Comparison of ENCODE assay signal across 13 cellular contexts in the genomic region with DNA sequence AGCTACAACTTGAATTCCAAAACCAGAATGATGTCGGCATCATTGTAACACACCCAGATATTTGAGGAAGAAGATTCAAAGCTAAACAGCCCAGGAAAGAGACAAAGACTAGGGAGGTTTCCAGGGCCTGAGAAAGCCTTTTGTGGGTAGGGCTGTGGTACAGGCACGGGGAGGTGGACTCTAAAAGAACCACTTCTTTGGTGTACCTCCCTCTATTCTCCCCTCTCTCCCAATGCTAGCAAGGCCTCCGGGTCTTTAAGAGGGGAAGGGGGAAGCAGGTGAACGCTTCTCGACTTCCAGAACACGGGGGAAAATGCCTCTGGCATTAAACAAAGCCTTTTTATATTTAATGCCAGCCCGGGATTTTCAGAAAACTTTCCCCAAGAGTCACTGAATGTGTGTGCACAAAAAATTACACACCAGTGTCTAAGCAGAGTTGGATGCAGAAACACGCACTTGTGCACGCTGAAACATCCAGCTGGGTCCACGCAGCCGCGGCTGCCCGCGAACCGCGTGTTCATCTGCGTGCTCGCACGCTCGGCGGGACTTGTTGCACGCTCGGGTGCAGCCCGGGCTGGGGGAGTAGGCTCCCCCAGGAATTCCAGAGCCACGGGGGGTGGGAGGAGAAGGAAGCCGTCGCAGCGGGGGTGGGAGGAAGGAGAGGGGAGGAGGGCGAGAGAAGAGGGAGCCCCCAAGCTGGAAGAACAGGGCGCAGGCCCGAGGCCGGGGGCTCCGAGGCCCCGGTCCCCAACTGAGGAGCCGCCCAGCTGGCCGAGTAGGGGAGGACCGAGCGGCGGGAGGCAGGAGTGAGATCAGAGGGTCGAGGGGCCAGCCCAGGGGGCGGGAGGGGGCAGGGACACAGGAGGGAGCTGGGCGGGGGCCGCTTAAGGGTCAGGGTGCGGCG. TPM values are rescaled to one million over a fixed set of nuclear protein-coding genes. Genes with fewer than 3 reads are reported as not detected.
A peak's percentile ranks its signal among the peaks of the same experiment; 100 is the strongest.
DNase-seq lines count a peak whose midpoint lies in the region; TF ChIP-seq lines count a peak whose summit lies in the region.
"Had no signal": no experiment of that assay in that cellular context is flagged by ENCODE, and none has a peak within 500 bp of the region (broad histone marks: within the 10 kb centered on the region; RNA-seq: fewer than 3 reads in every experiment).

No MANE protein-coding gene starts in this region.

- no peak overlapping the region for H3K4ac ChIP-seq in neuronal stem cell (ENCODE audit: low read length)

- 40% methylated on average over 26 of the region's 45 CpGs for WGBS in mammary epithelial cell (ENCODE audit: low coverage, missing lambda C conversion rate)
- WGBS in neuronal stem cell (ENCODE audit: extremely low coverage in 2 of 2, insufficient read length in 2 of 2, insufficient replicate concordance in 1 of 2), 2 donors = no CpG with 5 or more reads among the region's 45 CpGs

- H3K4me2 ChIP-seq in mammary epithelial cell (ENCODE audit: insufficient read depth, low read depth, low read length) (no peak overlapping the region), neuronal stem cell (ENCODE audit: insufficient read depth, low read length, poor library complexity, severe bottlenecking) (peak overlapping the region; percentile 54)

- H3K27ac ChIP-seq in breast epithelium (peak overlapping the region; percentile 25 to 68), mammary epithelial cell (ENCODE audit: insufficient read depth, low read depth, low read length) (no peak overlapping the region), right atrium auricular region (no peak overlapping the region), neuronal stem cell (replicated peaks; ENCODE audit: low read length) (peak overlapping the region; percentile 52), vagina (peak overlapping the region; percentile 53)

- peak overlapping the region; percentile 41 for H4K91ac ChIP-seq in neuronal stem cell (ENCODE audit: low read depth, low read length, poor library complexity)

- H4K8ac ChIP-seq in neuronal stem cell (ENCODE audit: low read depth, low read length) = no peak overlapping the region

- H3K4me1 ChIP-seq in breast epithelium (peaks cover 0 to 9% of the 10 kb centered on the region in 2 donors), mammary epithelial cell (ENCODE audit: insufficient read depth, low read length) (no peaks in the 10 kb centered on the region), right atrium auricular region (peaks cover 0 to 12% of the 10 kb centered on the region in 2 donors), neuronal stem cell (ENCODE audit: control insufficient read depth in 2 of 2, insufficient read depth in 1 of 2, low read depth in 1 of 2, low read length in 2 of 2) (peaks cover 12% of the 10 kb centered on the region in 2 donors), vagina (peaks cover 15% of the 10 kb centered on the region)

- H2BK15ac ChIP-seq in neuronal stem cell (ENCODE audit: low read length) = peak overlapping the region; percentile 89

- H3K18ac ChIP-seq in neuronal stem cell (ENCODE audit: low read length) = peak overlapping the region; percentile 96

- H3K23ac ChIP-seq in neuronal stem cell (ENCODE audit: low read depth, low read length, poor library complexity) = no peak overlapping the region

- no TSS peak for BruUV-seq in mammary epithelial cell (replicated peaks; lab: Mats Ljungman, UMichigan)

- H3K14ac ChIP-seq in neuronal stem cell (ENCODE audit: low read length) = no peak overlapping the region

- TF ChIP-seq POLR2A in breast epithelium (IDR thresholded peaks at IDR 0.05) (no peak), vagina (IDR thresholded peaks at IDR 0.05) (no peak)

- no peak overlapping the region for H3K9ac ChIP-seq in mammary epithelial cell (ENCODE audit: insufficient read depth, low read length)
- peak overlapping the region; percentile 45 for H3K9ac ChIP-seq in neuronal stem cell (ENCODE audit: low read depth, low read length, poor library complexity)

- no peaks in the 10 kb centered on the region for H3K79me1 ChIP-seq in neuronal stem cell (ENCODE audit: low read depth, low read length)

- no peaks in the 10 kb centered on the region for H4K20me1 ChIP-seq in mammary epithelial cell (ENCODE audit: insufficient read depth, low read length)

- no peaks in the 10 kb centered on the region for H3K36me3 ChIP-seq in breast epithelium
- no peaks in the 10 kb centered on the region for H3K36me3 ChIP-seq in mammary epithelial cell (ENCODE audit: insufficient read depth, low read length)
- H3K36me3 ChIP-seq in right atrium auricular region = no peaks in the 10 kb centered on the region
- H3K36me3 ChIP-seq in neuronal stem cell (replicated peaks in 1 of 2; ENCODE audit: control insufficient read depth in 2 of 2, insufficient read depth in 2 of 2, low read length in 2 of 2) = no peaks in the 10 kb centered on the region
- no peaks in the 10 kb centered on the region for H3K36me3 ChIP-seq in vagina
- H3K36me3 ChIP-seq: spleen had no signal

- H2AK5ac ChIP-seq in neuronal stem cell (ENCODE audit: low read depth, low read length) = peak overlapping the region; percentile 80

- CTCF ChIA-PET in mammary epithelial cell (lab: Charles Lee; ENCODE audit: low non-redundant PET) = interaction anchor here (0.6 to 0.7 kb wide), 2 partner anchors 20 to 149 kb away, joined by 3 to 4 read pairs; a partner anchor contains a TSS

- no peak overlapping the region for H2BK5ac ChIP-seq in neuronal stem cell (ENCODE audit: low read length)

- no peak overlapping the region for H2BK12ac ChIP-seq in neuronal stem cell (ENCODE audit: low read length)

- H3K79me2 ChIP-seq in mammary epithelial cell (ENCODE audit: insufficient read depth, low read length) = no peaks in the 10 kb centered on the region

- peak overlapping the region; percentile 27 to 66 (median 50) for H3K4me3 ChIP-seq in breast epithelium
- H3K4me3 ChIP-seq in mammary epithelial cell (replicated peaks in 1 of 3; ENCODE audit: insufficient read depth in 1 of 3, low read depth in 2 of 3, low read length in 3 of 3) = no peak overlapping the region
- peak overlapping the region; percentile 13 to 53 for H3K4me3 ChIP-seq in right atrium auricular region
- H3K4me3 ChIP-seq in neuronal stem cell (ENCODE audit: low read length in 2 of 2) = peak overlapping the region in 1 of 2 donors; percentile 55
- peak overlapping the region; percentile 41 to 50 for H3K4me3 ChIP-seq in vagina

- intact Hi-C loops in breast epithelium (cut with DNase I; ENCODE audit: low total_unique reads) = no loop called here
- intact Hi-C loops in mammary epithelial cell (cut with micrococcal nuclease) = loop anchor here (5.0 kb wide), 1 partner anchor 469 kb away; no protein-coding TSS in a partner anchor
- intact Hi-C loops in vagina (cut with DNase I) = no loop called here

- H2AFZ ChIP-seq in mammary epithelial cell (ENCODE audit: low read depth, low read length) = no peak overlapping the region
- H2AFZ ChIP-seq in neuronal stem cell (ENCODE audit: low read length) = peak overlapping the region; percentile 88

- no peak for DNase-seq in breast epithelium (ENCODE audit: low spot score in 2 of 2)
- DNase-seq in mammary epithelial cell = no peak
- no peak for DNase-seq in right atrium auricular region (ENCODE audit: low spot score)
- peak; percentile 36 for DNase-seq in neuronal stem cell (ENCODE audit: low spot score)
- DNase-seq in vagina (ENCODE audit: extremely low spot score in 2 of 2) = no peak
- DNase-seq in NCI-H1417 treated with DMSO at 0.1 percent for 48 hours (lab: John Stamatoyannopoulos, UW) = no peak
- DNase-seq in SW 1271 (lab: John Stamatoyannopoulos, UW) = no peak
- no peak for DNase-seq in activated CD4-positive, alpha-beta T cell treated with anti-CD3 and anti-CD28 coated beads, Interleukin-2, amount 50 U/mL, for 4 hours
- DNase-seq: activated CD4-positive, CD25-positive, alpha-beta regulatory T cell; MV-4-11; SIG-M5 had no signal

- dilution Hi-C loops in mammary epithelial cell (cut with HindIII; ENCODE audit: low sequenced_read_pairs) = no loop called here

- no peak overlapping the region for H2BK120ac ChIP-seq in neuronal stem cell (ENCODE audit: low read depth, low read length)

- in situ Hi-C loops in mammary epithelial cell (cut with MboI; ENCODE audit: low sequenced_read_pairs in 2 of 2) = no loop called here

- H3K27me3 ChIP-seq in breast epithelium (peaks cover 3 to 8% of the 10 kb centered on the region in 2 donors), mammary epithelial cell (ENCODE audit: insufficient read depth, low read length) (peaks cover 2% of the 10 kb centered on the region), right atrium auricular region (no peaks in the 10 kb centered on the region), neuronal stem cell (ENCODE audit: control insufficient read depth in 3 of 3, insufficient read depth in 3 of 3, low read depth in 1 of 3, low read length in 3 of 3) (peaks cover 0 to 14% (median 0%) of the 10 kb centered on the region in 3 experiments), vagina (no peaks in the 10 kb centered on the region)

- no peaks in the 10 kb centered on the region for H3K9me3 ChIP-seq in breast epithelium
- H3K9me3 ChIP-seq in mammary epithelial cell (replicated peaks; ENCODE audit: insufficient read depth, low read length) = no peaks in the 10 kb centered on the region
- H3K9me3 ChIP-seq in right atrium auricular region = no peaks in the 10 kb centered on the region
- no peaks in the 10 kb centered on the region for H3K9me3 ChIP-seq in neuronal stem cell (replicated peaks in 1 of 2; ENCODE audit: control insufficient read depth in 2 of 2, insufficient read depth in 1 of 2, low read depth in 1 of 2, low read length in 2 of 2)
- H3K9me3 ChIP-seq in vagina = no peaks in the 10 kb centered on the region
- H3K9me3 ChIP-seq: spleen had no signal

- TF ChIP-seq CTCF in breast epithelium (IDR thresholded peaks at IDR 0.05) = no peak
- TF ChIP-seq CTCF in mammary epithelial cell (conservative IDR thresholded peaks at IDR 0.05 in 1 of 2, IDR thresholded peaks at IDR 0.05 in 1 of 2; ENCODE audit: extremely low read depth in 1 of 2, insufficient read depth in 1 of 2, low read depth in 1 of 2, low read length in 2 of 2) = no peak
- no peak for TF ChIP-seq CTCF in right atrium auricular region (IDR thresholded peaks at IDR 0.05)
- no peak for TF ChIP-seq CTCF in vagina (IDR thresholded peaks at IDR 0.05)

RNA-seq across cellular contexts. Expression of a gene that starts 20.2 kb away (rescaled TPM):
- total RNA-seq in breast epithelium (1 to 10 TPM; 4.7 to 8.0 (median 5.9) TPM), mammary epithelial cell (under 1 TPM; 0.26 to 0.33 TPM), right atrium auricular region (10 to 100 TPM in 1 of 2 donors, 1 to 10 TPM in 1; 8.5 to 10.7 TPM), vagina (10.3 TPM)
- polyA plus RNA-seq in mammary epithelial cell = 0.01 TPM
- not detected for polyA minus RNA-seq in mammary epithelial cell
- polyA plus RNA-seq in neuronal stem cell (2013, experiment 1 of 2) = 27.7 TPM
- 27.1 TPM for polyA plus RNA-seq in neuronal stem cell (2013, experiment 2 of 2)
- total RNA-seq: activated T-helper 1 cell treated with anti-CD3 and anti-CD28 coated beads, Interleukin-12 subunit alpha, Interleukin-12 subunit beta, Interleukin-2, Interleukin-4 antibody, amounts not matched to agents 30 ng/mL and 10 ng/mL and 1 ng/mL, durations not matched to agents 14 hours and 24 hours and 36 hours had no signal

Comparison
In these comparisons a context has a peak if more than half of its experiments do, and no peak if none do; other contexts are left out.
1. H3K27ac ChIP-seq: peak in breast epithelium (2 of 2), neuronal stem cell (single experiment) and vagina (single experiment); none in mammary epithelial cell (single experiment) and right atrium auricular region (0 of 2).
2. H3K4me3 ChIP-seq: peak in breast epithelium (3 of 3), right atrium auricular region (2 of 2) and vagina (2 of 2); none in mammary epithelial cell (0 of 3).